ENCODE assay signal across 19 cellular contexts in the genomic region with DNA sequence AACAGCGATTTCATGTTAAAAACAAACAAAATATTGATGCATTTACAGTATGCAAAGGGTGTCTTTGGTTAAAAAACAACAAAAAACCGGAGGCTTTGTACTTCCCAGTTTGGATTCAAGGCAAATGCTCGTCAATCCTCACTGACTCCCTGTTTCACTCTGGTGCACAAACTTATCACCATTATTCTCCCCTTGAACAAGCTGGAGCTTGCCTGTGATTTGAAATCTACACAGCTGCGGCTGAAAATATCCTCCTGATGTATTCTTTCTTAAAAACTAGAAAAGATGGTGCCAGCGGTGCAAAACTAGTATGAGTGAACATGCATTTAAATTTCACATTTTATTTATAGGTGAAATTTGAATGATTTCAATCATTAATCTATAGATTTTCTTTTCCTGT. TPM values are rescaled to one million over a fixed set of nuclear protein-coding genes. Genes with fewer than 3 reads are reported as not detected.
DNase-seq lines count a peak whose midpoint lies in the region; ATAC-seq and TF ChIP-seq lines count a peak whose summit lies in the region.
"Had no signal": no experiment of that assay in that cellular context is flagged by ENCODE, and none has a peak within 500 bp of the region (broad histone marks: within the 10 kb centered on the region; RNA-seq: fewer than 3 reads in every experiment).

No MANE protein-coding gene starts in this region.

- intact Hi-C loops in breast epithelium (cut with DNase I; ENCODE audit: low total_unique reads), result no loop called here
- intact Hi-C loops in activated CD4-positive, alpha-beta T cell treated with anti-CD3 and anti-CD28 coated beads for 36 hours (cut with DNase I, micrococcal nuclease), result loop anchor here in 1 of 2 experiments (10.0 kb wide), 1 partner anchor 1009 kb away; no protein-coding TSS in a partner anchor

- H3K27ac ChIP-seq in breast epithelium (peak overlapping the region; percentile 53 to 99), trophoblast cell (ENCODE audit: low read depth, low read length) (no peak overlapping the region)
- H3K27ac ChIP-seq: 22Rv1, C4-2B, GM23248, SJCRH30, testis had no signal

- H3K4ac ChIP-seq in trophoblast cell (ENCODE audit: low read depth, low read length), result peak overlapping the region; percentile 83

- H2BK120ac ChIP-seq in trophoblast cell (ENCODE audit: insufficient read depth, low read length, poor library complexity), result no peak overlapping the region

- H3K27me3 Mint-ChIP-seq in activated CD4-positive, alpha-beta T cell treated with anti-CD3 and anti-CD28 coated beads for 36 hours, result peaks cover 32% of the 10 kb centered on the region

- no peaks in the 10 kb centered on the region for H3K4me1 ChIP-seq in breast epithelium
- peaks cover 2 to 10% of the 10 kb centered on the region in 2 experiments for H3K4me1 ChIP-seq in trophoblast cell (ENCODE audit: control insufficient read depth in 1 of 2, insufficient read depth in 2 of 2, low read length in 2 of 2)
- H3K4me1 ChIP-seq: SJCRH30, testis had no signal

- H3K79me2 ChIP-seq in trophoblast cell (ENCODE audit: control insufficient read depth, insufficient read depth, low read length, poor library complexity), result peaks cover 10% of the 10 kb centered on the region

- no peaks in the 10 kb centered on the region for H3K9me3 Mint-ChIP-seq in activated CD4-positive, alpha-beta T cell treated with anti-CD3 and anti-CD28 coated beads for 36 hours (ENCODE audit: low read depth)

- H3K9me3 ChIP-seq in breast epithelium (no peaks in the 10 kb centered on the region), trophoblast cell (ENCODE audit: insufficient read depth, low read depth, low read length) (no peaks in the 10 kb centered on the region)
- H3K9me3 ChIP-seq: SJCRH30, testis had no signal

- no peak overlapping the region for H2AFZ ChIP-seq in trophoblast cell (ENCODE audit: insufficient read depth, low read length, poor library complexity)
- H2AFZ ChIP-seq: GM23248 had no signal

- H3K9ac ChIP-seq in trophoblast cell (ENCODE audit: low read length), result no peak overlapping the region
- H3K9ac ChIP-seq: GM23248 had no signal

- no peak overlapping the region for H4K8ac ChIP-seq in trophoblast cell (ENCODE audit: low read depth, low read length)

- TF ChIP-seq CTCF in breast epithelium (IDR thresholded peaks at IDR 0.05), result no peak

- H3K36me3 ChIP-seq in breast epithelium (no peaks in the 10 kb centered on the region), trophoblast cell (ENCODE audit: control insufficient read depth in 1 of 2, insufficient read depth in 2 of 2, low read length in 2 of 2) (no peaks in the 10 kb centered on the region)
- H3K36me3 ChIP-seq: SJCRH30 had no signal

- no peak overlapping the region for H2BK5ac ChIP-seq in trophoblast cell (ENCODE audit: low read depth, low read length, poor library complexity)

- no peak overlapping the region for H3K4me2 ChIP-seq in trophoblast cell (ENCODE audit: low read length)

- H3K4me1 Mint-ChIP-seq in activated CD4-positive, alpha-beta T cell treated with anti-CD3 and anti-CD28 coated beads for 36 hours, result peaks cover 10% of the 10 kb centered on the region

- H3K27ac Mint-ChIP-seq in activated CD4-positive, alpha-beta T cell treated with anti-CD3 and anti-CD28 coated beads for 36 hours, result no peak overlapping the region

- H3K4me3 ChIP-seq in breast epithelium (peak overlapping the region in 2 of 3 donors; percentile 84 to 92), trophoblast cell (ENCODE audit: low read depth, low read length) (no peak overlapping the region)
- H3K4me3 ChIP-seq: GM23248, SJCRH30, testis had no signal

- H3K36me3 Mint-ChIP-seq in activated CD4-positive, alpha-beta T cell treated with anti-CD3 and anti-CD28 coated beads for 36 hours (ENCODE audit: low read depth), result no peaks in the 10 kb centered on the region

- no peak overlapping the region for H4K91ac ChIP-seq in trophoblast cell (ENCODE audit: low read depth, low read length)

- H3K27me3 ChIP-seq in breast epithelium (no peaks in the 10 kb centered on the region), trophoblast cell (ENCODE audit: insufficient read depth, low read length) (no peaks in the 10 kb centered on the region)
- H3K27me3 ChIP-seq: SJCRH30, testis had no signal

- no peak overlapping the region for H3K4me3 Mint-ChIP-seq in activated CD4-positive, alpha-beta T cell treated with anti-CD3 and anti-CD28 coated beads for 36 hours

- POLR2A ChIA-PET in activated CD4-positive, alpha-beta T cell treated with anti-CD3 and anti-CD28 coated beads for 36 hours (lab: Charles Lee), result no interaction called here

- no peak overlapping the region for H3K23ac ChIP-seq in trophoblast cell (ENCODE audit: low read length)

- no peak for TF ChIP-seq POLR2A in breast epithelium (IDR thresholded peaks at IDR 0.05)

- H2BK12ac ChIP-seq in trophoblast cell (ENCODE audit: low read length), result no peak overlapping the region

- DNase-seq in NCI-H1417 (lab: John Stamatoyannopoulos, UW) (peak; percentile 65 to 88 (median 67)), NCI-H1417 treated with DMSO at 0.1 percent for 48 hours (lab: John Stamatoyannopoulos, UW) (no peak), NCI-H1694 treated with DMSO at 0.1 percent for 48 hours (lab: John Stamatoyannopoulos, UW) (peak; percentile 14), breast epithelium (ENCODE audit: low spot score in 2 of 2) (no peak), trophoblast cell (no peak)
- no peak for DNase-seq in activated CD4-positive, alpha-beta T cell treated with anti-CD3 and anti-CD28 coated beads for 36 hours
- DNase-seq in effector CD8-positive, alpha-beta T cell (lab: John Stamatoyannopoulos, UW), result no peak
- DNase-seq: activated CD4-positive, alpha-beta T cell treated with anti-CD3 and anti-CD28 coated beads for 48 hours; activated naive CD4-positive, alpha-beta T cell treated with anti-CD3 and anti-CD28 coated beads, Interleukin-2, amount 50 U/mL, for 16 hours; activated T-cell treated with anti-CD3 and anti-CD28 coated beads for 4 hours; foreskin melanocyte; GM23248; NCI-H2029 treated with DMSO at 0.1 percent for 48 hours; SJCRH30; T-helper 9 cell; testis had no signal

- no peak overlapping the region for H3K14ac ChIP-seq in trophoblast cell (ENCODE audit: low read length)

- peaks cover 12% of the 10 kb centered on the region for H3K79me1 ChIP-seq in trophoblast cell (ENCODE audit: low read length)

- no peak overlapping the region for H2AK5ac ChIP-seq in trophoblast cell (ENCODE audit: low read length)

- no CpG with 5 or more reads among the region's 5 CpGs for WGBS in trophoblast cell (ENCODE audit: extremely low coverage, insufficient coverage, insufficient read length)

- ATAC-seq in activated CD4-positive, alpha-beta T cell treated with anti-CD3 and anti-CD28 coated beads for 36 hours, result no peak
- no peak for ATAC-seq in GM21390 (IDR thresholded peaks at IDR 0.05; ENCODE audit: unreplicated experiment)

- CTCF ChIA-PET in activated CD4-positive, alpha-beta T cell treated with anti-CD3 and anti-CD28 coated beads for 36 hours (lab: Charles Lee), result interaction anchor here (1.0 to 3.3 kb wide), 3 partner anchors 12 to 97 kb away, joined by 3 to 24 read pairs (median 21); no protein-coding TSS in a partner anchor

- no peak overlapping the region for H4K12ac ChIP-seq in trophoblast cell (ENCODE audit: low read depth, low read length)

- H3K18ac ChIP-seq in trophoblast cell (ENCODE audit: low read length), result no peak overlapping the region

RNA-seq across cellular contexts. Expression of a gene that starts 3.3 kb away (rescaled TPM):
- 100 to 1,000 TPM in 1 of 3 donors, 10 to 100 TPM in 2; 62.9 to 176 (median 82.3) TPM for total RNA-seq in breast epithelium
- 123 and 131 TPM in 2 replicates for polyA plus RNA-seq in trophoblast cell (2013)
- 1 to 10 TPM; 2.7 to 3.7 TPM for total RNA-seq in activated CD4-positive, alpha-beta T cell treated with anti-CD3 and anti-CD28 coated beads for 36 hours

RNA-seq across cellular contexts. Expression of a gene that starts 57.9 kb away (rescaled TPM):
- total RNA-seq in breast epithelium, result 10 to 100 TPM in 2 of 3 donors, 1 to 10 TPM in 1; 1.9 to 28.1 (median 22.0) TPM
- polyA plus RNA-seq in trophoblast cell (2013), result 0.12 TPM in 2 replicates
- 1 to 10 TPM; 1.6 to 1.7 TPM for total RNA-seq in activated CD4-positive, alpha-beta T cell treated with anti-CD3 and anti-CD28 coated beads for 36 hours

Comparison
In these comparisons a context has a peak if more than half of its experiments do, and no peak if none do; other contexts are left out.
1. DNase-seq: peak in NCI-H1417 (3 of 3) and NCI-H1694 treated with DMSO at 0.1 percent for 48 hours (single experiment); none in NCI-H1417 treated with DMSO at 0.1 percent for 48 hours (single experiment), breast epithelium (0 of 2), trophoblast cell (0 of 2), activated CD4-positive, alpha-beta T cell treated with anti-CD3 and anti-CD28 coated beads for 36 hours (single experiment) and effector CD8-positive, alpha-beta T cell (single experiment).
2. RNA of a gene that starts 3.3 kb away (total RNA-seq): 62.9 to 176 TPM in breast epithelium; 2.7 to 3.7 TPM in activated CD4-positive, alpha-beta T cell treated with anti-CD3 and anti-CD28 coated beads for 36 hours; every median in the first group is over 10 times any median in the second.